ENCODE assay signal across 2 cellular contexts in genomic region chr20:13816757-13817156, GRCh38.
TF ChIP-seq lines count a peak whose summit lies in the region.

No MANE protein-coding gene starts in this region.

TF ChIP-seq in SK-N-SH, 30 proteins besides CTCF, POLR2A, EP300 and RAD21 (continued from another document):
- no peak for TF ChIP-seq MEF2A (IDR thresholded peaks at IDR 0.05; ENCODE audit: borderline replicate concordance, low read depth)

TF ChIP-seq in SK-N-SH treated with all-trans-retinoic acid at 6 μM for 48 hours, 23 proteins besides CTCF, POLR2A, EP300 and RAD21 (continued from another document):
- no peak for TF ChIP-seq CREB5 (CRISPR knock-in tag; IDR thresholded peaks at IDR 0.05; ENCODE audit: low read depth)
- no peak for TF ChIP-seq PPARA (CRISPR knock-in tag; IDR thresholded peaks at IDR 0.05; ENCODE audit: borderline replicate concordance)
- no peak for TF ChIP-seq CSDC2 (CRISPR knock-in tag; IDR thresholded peaks at IDR 0.05)
- no peak for TF ChIP-seq ISL1 (CRISPR knock-in tag; IDR thresholded peaks at IDR 0.05)
- no peak for TF ChIP-seq RARB (CRISPR knock-in tag; IDR thresholded peaks at IDR 0.05)
- no peak for TF ChIP-seq CSRNP3 (CRISPR knock-in tag; IDR thresholded peaks at IDR 0.05)
